1 cellular context compared by ENCODE assay signal in the genomic region with DNA sequence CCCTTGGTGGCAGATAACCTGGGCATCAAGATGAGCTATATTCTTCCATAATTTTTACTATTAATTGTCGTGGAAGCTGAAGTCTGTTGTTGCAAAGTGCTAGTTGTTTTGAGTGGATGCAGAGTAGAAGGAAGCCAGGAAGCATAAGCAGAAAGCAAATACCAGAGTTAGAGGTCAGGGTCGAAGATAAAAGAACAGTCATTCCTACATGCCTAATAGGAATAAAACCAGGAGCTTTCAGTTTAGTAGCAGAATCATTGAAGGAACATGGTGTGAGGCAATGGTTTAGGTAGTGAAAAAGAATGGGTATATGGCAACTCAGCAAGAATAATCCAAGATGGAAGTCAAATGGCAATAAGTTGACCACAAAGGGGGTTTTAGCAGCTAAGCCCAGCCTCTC.
A peak's percentile ranks its signal among the peaks of the same experiment; 100 is the strongest.
TF ChIP-seq lines count a peak whose summit lies in the region.

No MANE protein-coding gene starts in this region.

TF ChIP-seq in HepG2, 621 proteins besides CTCF, POLR2A, EP300 and RAD21 (continued from another document and continues in another):
- TF ChIP-seq, protein P1, sequence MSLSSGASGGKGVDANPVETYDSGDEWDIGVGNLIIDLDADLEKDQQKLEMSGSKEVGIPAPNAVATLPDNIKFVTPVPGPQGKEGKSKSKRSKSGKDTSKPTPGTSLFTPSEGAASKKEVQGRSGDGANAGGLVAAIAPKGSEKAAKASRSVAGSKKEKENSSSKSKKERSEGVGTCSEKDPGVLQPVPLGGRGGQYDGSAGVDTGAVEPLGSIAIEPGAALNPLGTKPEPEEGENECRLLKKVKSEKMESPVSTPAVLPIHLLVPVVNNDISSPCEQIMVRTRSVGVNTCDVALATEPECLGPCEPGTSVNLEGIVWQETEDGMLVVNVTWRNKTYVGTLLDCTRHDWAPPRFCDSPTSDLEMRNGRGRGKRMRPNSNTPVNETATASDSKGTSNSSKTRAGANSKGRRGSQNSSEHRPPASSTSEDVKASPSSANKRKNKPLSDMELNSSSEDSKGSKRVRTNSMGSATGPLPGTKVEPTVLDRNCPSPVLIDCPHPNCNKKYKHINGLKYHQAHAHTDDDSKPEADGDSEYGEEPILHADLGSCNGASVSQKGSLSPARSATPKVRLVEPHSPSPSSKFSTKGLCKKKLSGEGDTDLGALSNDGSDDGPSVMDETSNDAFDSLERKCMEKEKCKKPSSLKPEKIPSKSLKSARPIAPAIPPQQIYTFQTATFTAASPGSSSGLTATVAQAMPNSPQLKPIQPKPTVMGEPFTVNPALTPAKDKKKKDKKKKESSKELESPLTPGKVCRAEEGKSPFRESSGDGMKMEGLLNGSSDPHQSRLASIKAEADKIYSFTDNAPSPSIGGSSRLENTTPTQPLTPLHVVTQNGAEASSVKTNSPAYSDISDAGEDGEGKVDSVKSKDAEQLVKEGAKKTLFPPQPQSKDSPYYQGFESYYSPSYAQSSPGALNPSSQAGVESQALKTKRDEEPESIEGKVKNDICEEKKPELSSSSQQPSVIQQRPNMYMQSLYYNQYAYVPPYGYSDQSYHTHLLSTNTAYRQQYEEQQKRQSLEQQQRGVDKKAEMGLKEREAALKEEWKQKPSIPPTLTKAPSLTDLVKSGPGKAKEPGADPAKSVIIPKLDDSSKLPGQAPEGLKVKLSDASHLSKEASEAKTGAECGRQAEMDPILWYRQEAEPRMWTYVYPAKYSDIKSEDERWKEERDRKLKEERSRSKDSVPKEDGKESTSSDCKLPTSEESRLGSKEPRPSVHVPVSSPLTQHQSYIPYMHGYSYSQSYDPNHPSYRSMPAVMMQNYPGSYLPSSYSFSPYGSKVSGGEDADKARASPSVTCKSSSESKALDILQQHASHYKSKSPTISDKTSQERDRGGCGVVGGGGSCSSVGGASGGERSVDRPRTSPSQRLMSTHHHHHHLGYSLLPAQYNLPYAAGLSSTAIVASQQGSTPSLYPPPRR (CRISPR knock-in tag; IDR thresholded peaks at IDR 0.05; ENCODE audit: borderline replicate concordance), result no peak
- TF ChIP-seq IRF1 (CRISPR knock-in tag; IDR thresholded peaks at IDR 0.05; ENCODE audit: low read depth) (no peak), RXRB (CRISPR knock-in tag; IDR thresholded peaks at IDR 0.05; ENCODE audit: borderline replicate concordance) (0 out of 2 replicates have a peak, but pooled peaks have one; percentile 20), IRF9 (CRISPR knock-in tag; IDR thresholded peaks at IDR 0.05; ENCODE audit: borderline replicate concordance) (no peak), ATF6 (CRISPR knock-in tag; conservative IDR thresholded peaks at IDR 0.05) (no peak), HNRNPUL1 (IDR thresholded peaks at IDR 0.05; ENCODE audit: low read depth, low read length) (no peak), ELF3 (CRISPR knock-in tag; IDR thresholded peaks at IDR 0.05) (peak; percentile 76), ZNF644 (CRISPR knock-in tag; IDR thresholded peaks at IDR 0.05; ENCODE audit: low read depth) (peak; percentile 59; the same call in 1 of the 2 replicates), NRL (CRISPR knock-in tag; IDR thresholded peaks at IDR 0.05; ENCODE audit: borderline replicate concordance) (no peak), ZNF317 (CRISPR knock-in tag; IDR thresholded peaks at IDR 0.05) (0 out of 2 replicates have a peak, but pooled peaks have one; percentile 36), HDAC1 (CRISPR knock-in tag; IDR thresholded peaks at IDR 0.05) (peak; percentile 23; the same call in 1 of the 2 replicates), ZNF383 (CRISPR knock-in tag; IDR thresholded peaks at IDR 0.05; ENCODE audit: borderline replicate concordance) (no peak), RERE (CRISPR knock-in tag; IDR thresholded peaks at IDR 0.05; ENCODE audit: low read depth) (no peak), RBFOX2 (IDR thresholded peaks at IDR 0.05; ENCODE audit: low read depth, low read length) (no peak), SIN3A (IDR thresholded peaks at IDR 0.05; ENCODE audit: borderline replicate concordance, low read depth, low read length) (no peak), KMT2A (CRISPR knock-in tag; IDR thresholded peaks at IDR 0.05) (no peak), TP53 (CRISPR knock-in tag; conservative IDR thresholded peaks at IDR 0.05) (no peak), PBX2 (CRISPR knock-in tag; IDR thresholded peaks at IDR 0.05) (no peak), SOX5 (CRISPR knock-in tag; IDR thresholded peaks at IDR 0.05; ENCODE audit: borderline replicate concordance) (peak; percentile 20; the same call in 1 of the 2 replicates), ELF1 (CRISPR knock-in tag; IDR thresholded peaks at IDR 0.05) (no peak), WIZ (CRISPR knock-in tag; IDR thresholded peaks at IDR 0.05) (no peak), ZFP37 (CRISPR knock-in tag; IDR thresholded peaks at IDR 0.05; ENCODE audit: borderline replicate concordance) (no peak), HOMEZ (CRISPR knock-in tag; IDR thresholded peaks at IDR 0.05; ENCODE audit: low read depth) (0 out of 2 replicates have a peak, but pooled peaks have one; percentile 34)
- TF ChIP-seq, protein P2, sequence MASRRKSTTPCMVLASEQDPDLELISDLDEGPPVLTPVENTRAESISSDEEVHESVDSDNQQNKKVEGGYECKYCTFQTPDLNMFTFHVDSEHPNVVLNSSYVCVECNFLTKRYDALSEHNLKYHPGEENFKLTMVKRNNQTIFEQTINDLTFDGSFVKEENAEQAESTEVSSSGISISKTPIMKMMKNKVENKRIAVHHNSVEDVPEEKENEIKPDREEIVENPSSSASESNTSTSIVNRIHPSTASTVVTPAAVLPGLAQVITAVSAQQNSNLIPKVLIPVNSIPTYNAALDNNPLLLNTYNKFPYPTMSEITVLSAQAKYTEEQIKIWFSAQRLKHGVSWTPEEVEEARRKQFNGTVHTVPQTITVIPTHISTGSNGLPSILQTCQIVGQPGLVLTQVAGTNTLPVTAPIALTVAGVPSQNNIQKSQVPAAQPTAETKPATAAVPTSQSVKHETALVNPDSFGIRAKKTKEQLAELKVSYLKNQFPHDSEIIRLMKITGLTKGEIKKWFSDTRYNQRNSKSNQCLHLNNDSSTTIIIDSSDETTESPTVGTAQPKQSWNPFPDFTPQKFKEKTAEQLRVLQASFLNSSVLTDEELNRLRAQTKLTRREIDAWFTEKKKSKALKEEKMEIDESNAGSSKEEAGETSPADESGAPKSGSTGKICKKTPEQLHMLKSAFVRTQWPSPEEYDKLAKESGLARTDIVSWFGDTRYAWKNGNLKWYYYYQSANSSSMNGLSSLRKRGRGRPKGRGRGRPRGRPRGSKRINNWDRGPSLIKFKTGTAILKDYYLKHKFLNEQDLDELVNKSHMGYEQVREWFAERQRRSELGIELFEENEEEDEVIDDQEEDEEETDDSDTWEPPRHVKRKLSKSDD (CRISPR knock-in tag; IDR thresholded peaks at IDR 0.05; ENCODE audit: low read depth), result no peak
- TF ChIP-seq, protein P3, sequence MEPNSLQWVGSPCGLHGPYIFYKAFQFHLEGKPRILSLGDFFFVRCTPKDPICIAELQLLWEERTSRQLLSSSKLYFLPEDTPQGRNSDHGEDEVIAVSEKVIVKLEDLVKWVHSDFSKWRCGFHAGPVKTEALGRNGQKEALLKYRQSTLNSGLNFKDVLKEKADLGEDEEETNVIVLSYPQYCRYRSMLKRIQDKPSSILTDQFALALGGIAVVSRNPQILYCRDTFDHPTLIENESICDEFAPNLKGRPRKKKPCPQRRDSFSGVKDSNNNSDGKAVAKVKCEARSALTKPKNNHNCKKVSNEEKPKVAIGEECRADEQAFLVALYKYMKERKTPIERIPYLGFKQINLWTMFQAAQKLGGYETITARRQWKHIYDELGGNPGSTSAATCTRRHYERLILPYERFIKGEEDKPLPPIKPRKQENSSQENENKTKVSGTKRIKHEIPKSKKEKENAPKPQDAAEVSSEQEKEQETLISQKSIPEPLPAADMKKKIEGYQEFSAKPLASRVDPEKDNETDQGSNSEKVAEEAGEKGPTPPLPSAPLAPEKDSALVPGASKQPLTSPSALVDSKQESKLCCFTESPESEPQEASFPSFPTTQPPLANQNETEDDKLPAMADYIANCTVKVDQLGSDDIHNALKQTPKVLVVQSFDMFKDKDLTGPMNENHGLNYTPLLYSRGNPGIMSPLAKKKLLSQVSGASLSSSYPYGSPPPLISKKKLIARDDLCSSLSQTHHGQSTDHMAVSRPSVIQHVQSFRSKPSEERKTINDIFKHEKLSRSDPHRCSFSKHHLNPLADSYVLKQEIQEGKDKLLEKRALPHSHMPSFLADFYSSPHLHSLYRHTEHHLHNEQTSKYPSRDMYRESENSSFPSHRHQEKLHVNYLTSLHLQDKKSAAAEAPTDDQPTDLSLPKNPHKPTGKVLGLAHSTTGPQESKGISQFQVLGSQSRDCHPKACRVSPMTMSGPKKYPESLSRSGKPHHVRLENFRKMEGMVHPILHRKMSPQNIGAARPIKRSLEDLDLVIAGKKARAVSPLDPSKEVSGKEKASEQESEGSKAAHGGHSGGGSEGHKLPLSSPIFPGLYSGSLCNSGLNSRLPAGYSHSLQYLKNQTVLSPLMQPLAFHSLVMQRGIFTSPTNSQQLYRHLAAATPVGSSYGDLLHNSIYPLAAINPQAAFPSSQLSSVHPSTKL (CRISPR knock-in tag; IDR thresholded peaks at IDR 0.05), result peak; percentile 65
